In the genomic region with DNA sequence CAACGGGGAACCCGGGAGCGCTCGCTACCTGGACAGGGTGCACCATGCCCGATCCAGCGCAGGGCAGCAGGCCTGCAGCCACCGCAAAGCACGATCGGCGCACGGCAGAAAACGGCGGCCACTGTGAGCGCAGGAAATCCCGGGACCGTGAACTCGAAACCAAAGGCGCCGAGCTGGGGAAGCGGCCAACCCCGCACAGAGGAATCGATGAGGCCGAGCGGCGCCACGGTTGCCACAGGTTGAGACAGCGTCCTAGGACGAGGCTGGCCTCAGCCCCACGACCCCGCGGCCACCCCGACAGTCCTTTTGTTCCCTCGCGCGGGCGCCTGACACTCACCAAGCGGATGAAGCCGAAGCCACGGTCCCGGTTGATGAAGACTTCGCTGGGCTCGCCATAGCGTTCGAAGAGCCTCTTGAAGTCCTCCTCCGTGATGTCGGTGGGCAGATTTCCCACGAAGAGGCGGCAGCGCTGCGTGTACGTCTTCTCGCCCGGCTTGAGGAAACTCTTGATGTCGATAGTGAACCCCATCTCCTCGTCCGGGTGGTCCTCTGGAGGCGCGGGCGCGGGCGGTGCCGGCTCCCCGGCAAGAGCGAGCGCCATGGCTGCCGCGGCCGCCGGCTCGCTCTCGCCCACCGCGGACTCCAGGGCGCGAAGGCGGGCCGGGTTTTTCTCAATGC, we compare ENCODE assay signal across 8 cellular contexts. TPM values are rescaled to one million over a fixed set of nuclear protein-coding genes. Genes with fewer than 3 reads are reported as not detected.
A peak's percentile ranks its signal among the peaks of the same experiment; 100 is the strongest.
DNase-seq lines count a peak whose midpoint lies in the region; ATAC-seq, FAIRE-seq and TF ChIP-seq lines count a peak whose summit lies in the region.

No MANE protein-coding gene starts in this region.

- H3K4me2 ChIP-seq in endothelial cell of umbilical vein (ENCODE audit: insufficient read depth, low read length): peak overlapping the region; percentile 93

- peaks cover 31% of the 10 kb centered on the region for H3K79me2 ChIP-seq in endothelial cell of umbilical vein (ENCODE audit: control insufficient read depth, insufficient read depth, low read length)

- H3K36me3 ChIP-seq in endothelial cell of umbilical vein (ENCODE audit: control insufficient read depth in 2 of 2, extremely low read depth in 1 of 2, insufficient read depth in 2 of 2, low read length in 2 of 2): no peaks in the 10 kb centered on the region

- no peak for TF ChIP-seq POLR2A in endothelial cell of umbilical vein (IDR thresholded peaks at IDR 0.05; ENCODE audit: low read depth, low read length)

- intact Hi-C loops in endothelial cell of umbilical vein (cut with micrococcal nuclease): loop anchor here (2.0 to 10.0 kb wide), 4 partner anchors 81 to 177 kb away; partner anchors contain the start of genes MPHOSPH8, ZMYM2 and ZMYM5

- no peaks in the 10 kb centered on the region for H3K27me3 ChIP-seq in endothelial cell of umbilical vein (ENCODE audit: control insufficient read depth in 2 of 2, insufficient read depth in 2 of 2, low read length in 2 of 2)
- no peaks in the 10 kb centered on the region for H3K27me3 ChIP-seq in mononuclear cell (ENCODE audit: insufficient read depth, low read length)

- H3K9ac ChIP-seq in endothelial cell of umbilical vein (replicated peaks; ENCODE audit: extremely low read depth, insufficient read depth, low read length): peak overlapping the region; percentile 97

- POLR2A ChIA-PET in endothelial cell of umbilical vein (lab: Charles Lee): interaction anchor here (0.6 to 1.3 kb wide), 2 partner anchors 64 to 78 kb away, joined by 3 to 6 read pairs; no protein-coding TSS in a partner anchor

- dilution Hi-C loops in endothelial cell of umbilical vein (cut with MboI; ENCODE audit: extremely low pct_ligation_motif_present, low sequenced_read_pairs): no loop called here

- FAIRE-seq in endothelial cell of umbilical vein (lab: Jason Lieb, UNC): peak; percentile 48

- peak overlapping the region; percentile 60 for H2AFZ ChIP-seq in endothelial cell of umbilical vein (ENCODE audit: low read depth, low read length)

- CTCF ChIA-PET in endothelial cell of umbilical vein (lab: Charles Lee): interaction anchor here (1.6 kb wide), 1 partner anchor 35 kb away, joined by 5 read pairs; no protein-coding TSS in a partner anchor

- no peaks in the 10 kb centered on the region for H3K9me1 ChIP-seq in endothelial cell of umbilical vein (replicated peaks; ENCODE audit: control insufficient read depth, extremely low read depth, insufficient read depth, low read length)

- peak overlapping the region; percentile 85 for H3K27ac ChIP-seq in endothelial cell of umbilical vein (ENCODE audit: insufficient read depth, low read depth, low read length)

- BruUV-seq in endothelial cell of umbilical vein (replicated peaks; lab: Mats Ljungman, UMichigan): TSS peak; percentile 85

- H3K9me3 ChIP-seq in endothelial cell of umbilical vein (replicated peaks; ENCODE audit: control insufficient read depth, insufficient read depth, low read length) (no peaks in the 10 kb centered on the region), mononuclear cell (ENCODE audit: low read depth, low read length) (no peaks in the 10 kb centered on the region)

- TF ChIP-seq CTCF in endothelial cell of umbilical vein (IDR thresholded peaks at IDR 0.05; ENCODE audit: extremely low read depth in 1 of 2, insufficient read depth in 1 of 2, low read depth in 1 of 2, low read length in 2 of 2): no peak

- H3K4me1 ChIP-seq in endothelial cell of umbilical vein (ENCODE audit: control insufficient read depth, extremely low read depth, insufficient read depth, low read length) (peaks cover 3% of the 10 kb centered on the region), mononuclear cell (ENCODE audit: insufficient read depth, low read length) (peaks cover 9% of the 10 kb centered on the region)

- H3K4me3 ChIP-seq in endothelial cell of umbilical vein (replicated peaks in 1 of 3; ENCODE audit: insufficient read depth in 1 of 3, low read depth in 1 of 3, low read length in 3 of 3): peak overlapping the region; percentile 78 to 95 (median 93)
- peak overlapping the region; percentile 99 for H3K4me3 ChIP-seq in mononuclear cell (ENCODE audit: low read length)

- peak; percentile 4 for DNase-seq in NCI-H226
- peak; percentile 33 for DNase-seq in activated T-cell treated with anti-CD3 and anti-CD28 coated beads for 1 hour (ENCODE audit: low read depth)
- DNase-seq in endothelial cell of umbilical vein (ENCODE audit: low read depth, low spot score): peak; percentile 75
- peak; percentile 10 to 29 for DNase-seq in stimulated activated CD8-positive, alpha-beta memory T cell treated with anti-CD3 and anti-CD28 coated beads, Interleukin-4, amount 100 ng/mL, for 1 hour (ENCODE audit: low read depth in 2 of 2, low spot score in 1 of 2)
- no peak for DNase-seq in globus pallidus (ENCODE audit: low spot score)

- ATAC-seq in GM18498 (IDR thresholded peaks at IDR 0.05; ENCODE audit: unreplicated experiment) (peak; percentile 47), HG02759 (IDR thresholded peaks at IDR 0.05; ENCODE audit: unreplicated experiment) (peak; percentile 49)

- H4K20me1 ChIP-seq in endothelial cell of umbilical vein (replicated peaks; ENCODE audit: control insufficient read depth, extremely low read depth, insufficient read depth, low read length): no peaks in the 10 kb centered on the region

TF ChIP-seq in endothelial cell of umbilical vein, 7 proteins besides CTCF, POLR2A, EP300 and RAD21:
- TF ChIP-seq JUN (IDR thresholded peaks at IDR 0.05; ENCODE audit: borderline replicate concordance, insufficient read depth, insufficient read length, low read depth): no peak
- TF ChIP-seq FOS (IDR thresholded peaks at IDR 0.05; ENCODE audit: borderline replicate concordance, insufficient read depth, low read length): no peak
- TF ChIP-seq POLR2AphosphoS5 (IDR thresholded peaks at IDR 0.05; ENCODE audit: insufficient read depth, low read depth, low read length): no peak
- TF ChIP-seq MAX (IDR thresholded peaks at IDR 0.05; ENCODE audit: insufficient read depth, insufficient read length): no peak
- TF ChIP-seq GATA2 (IDR thresholded peaks at IDR 0.05; ENCODE audit: insufficient read depth, insufficient read length, low read depth, low read length): no peak
- no peak for TF ChIP-seq EZH2 (IDR thresholded peaks at IDR 0.05; ENCODE audit: borderline replicate concordance, low read depth, low read length, severe bottlenecking)
- no peak for TF ChIP-seq MYC (IDR thresholded peaks at IDR 0.05; ENCODE audit: low read depth, low read length)

RNA-seq across cellular contexts. Expression of gene PSPC1, which starts 0.6 kb away (rescaled TPM):
- 55.7 and 59.1 TPM in 2 replicates for total RNA-seq in endothelial cell of umbilical vein
- polyA plus RNA-seq in endothelial cell of umbilical vein: 22.1 and 22.8 TPM in 2 replicates
- 34.2 and 34.8 TPM in 2 replicates for polyA plus RNA-seq in endothelial cell of umbilical vein (2011; cell fraction: cytosol; rRNA removed)
- polyA plus RNA-seq in endothelial cell of umbilical vein (2011; cell fraction: nucleus; rRNA removed): 78.8 and 84.8 TPM in 2 replicates
- polyA plus RNA-seq in endothelial cell of umbilical vein (2012): 41.8 and 51.4 TPM in 2 replicates
- polyA minus RNA-seq in endothelial cell of umbilical vein: 54.9 and 57.3 TPM in 2 replicates
- polyA minus RNA-seq in endothelial cell of umbilical vein (2011; cell fraction: cytosol; rRNA and poly(A)+ RNA removed): 11.9 TPM
- 115 and 118 TPM in 2 replicates for polyA minus RNA-seq in endothelial cell of umbilical vein (2011; cell fraction: nucleus; rRNA and poly(A)+ RNA removed)
- total RNA-seq in mononuclear cell: 104 TPM
